Comparison of ENCODE assay signal across 7 cellular contexts in the genomic region with DNA sequence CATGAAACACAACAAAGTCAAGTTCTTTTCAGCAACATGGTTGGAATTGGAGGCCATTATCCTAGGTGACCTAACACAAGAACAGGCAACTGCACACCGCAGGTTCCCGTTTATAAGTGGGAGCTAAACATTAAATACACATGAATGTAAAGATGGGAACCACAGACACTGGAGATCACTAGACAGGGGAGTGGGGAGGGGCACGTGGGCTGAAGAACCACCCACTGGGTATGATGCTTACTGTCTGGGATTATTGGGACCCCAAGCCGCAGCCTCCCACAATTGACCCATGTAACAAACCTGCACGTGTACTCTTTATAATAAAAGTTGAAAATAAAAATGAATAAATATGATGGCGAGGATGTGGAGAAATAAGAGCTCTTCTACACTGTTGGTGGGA. TPM values are rescaled to one million over a fixed set of nuclear protein-coding genes. Genes with fewer than 3 reads are reported as not detected.
"Had no signal": no experiment of that assay in that cellular context is flagged by ENCODE, and none has a peak within 500 bp of the region (broad histone marks: within the 10 kb centered on the region; RNA-seq: fewer than 3 reads in every experiment).

No MANE protein-coding gene starts in this region.

- ATAC-seq: GM23338, HepG2 had no signal

- H3K27ac Mint-ChIP-seq: GM23338, H9 had no signal

- H3K9me3 Mint-ChIP-seq: GM23338, H9, IgD-negative memory B cell had no signal

- H3K4me3 Mint-ChIP-seq: GM23338, H9, IgD-negative memory B cell had no signal

- DNase-seq: H9, HCEC 1CT had no signal

- H3K4me1 Mint-ChIP-seq: GM23338, H9 had no signal

RNA-seq across cellular contexts. Expression of gene RAET1G, which starts 8.6 kb away (rescaled TPM):
- total RNA-seq: GM23338, H1, H9, HepG2 had no signal

RNA-seq across cellular contexts. Expression of gene ULBP2, which starts 10.3 kb away (rescaled TPM):
- total RNA-seq: GM23338, H1, H9, HepG2 had no signal

RNA-seq across cellular contexts. Expression of gene ULBP1, which starts 32.2 kb away (rescaled TPM):
- total RNA-seq: HT1080 had no signal

RNA-seq across cellular contexts. Expression of gene RAET1E, which starts 33.6 kb away (rescaled TPM):
- total RNA-seq: GM23338, H1, H9, HepG2 had no signal
